In genomic region chr1:80212021-80212420, GRCh38 we compare ENCODE assay signal across 16 cellular contexts.
DNase-seq lines count a peak whose midpoint lies in the region; ATAC-seq and TF ChIP-seq lines count a peak whose summit lies in the region.
"Had no signal": no experiment of that assay in that cellular context is flagged by ENCODE, and none has a peak within 500 bp of the region (broad histone marks: within the 10 kb centered on the region; RNA-seq: fewer than 3 reads in every experiment).

No MANE protein-coding gene starts in this region.

- H3K4me1 ChIP-seq in GM23248 (ENCODE audit: insufficient read depth): no peaks in the 10 kb centered on the region
- H3K4me1 ChIP-seq: Peyer's patch had no signal

- H3K4me3 ChIP-seq in GM23248: peak overlapping the region; percentile 8; the same call in 1 of the 2 replicates
- no peak overlapping the region for H3K4me3 ChIP-seq in fibroblast of the aortic adventitia (ENCODE audit: low read depth, low read length)
- H3K4me3 ChIP-seq: Peyer's patch had no signal

- H3K9me3 ChIP-seq in GM23248 (ENCODE audit: low read depth): no peaks in the 10 kb centered on the region
- H3K9me3 ChIP-seq: Peyer's patch had no signal

- in situ Hi-C loops in GM23248 (cut with MboI): no loop called here

- H3K4me3 Mint-ChIP-seq in mesothelial cell of epicardium: no peak overlapping the region
- H3K4me3 Mint-ChIP-seq: CD4-positive, alpha-beta memory T cell had no signal

- H3K9ac ChIP-seq in GM23248: no peak overlapping the region

- H3K36me3 ChIP-seq in GM23248 (ENCODE audit: low read depth): no peaks in the 10 kb centered on the region
- H3K36me3 ChIP-seq: Peyer's patch had no signal

- DNase-seq in GM23248 (peak; percentile 0), fibroblast of the aortic adventitia (ENCODE audit: low read depth) (peak; percentile 8), iPS-NIHi7 (ENCODE audit: extremely low spot score) (no peak), HUDEP-2 (lab: John Stamatoyannopoulos, UW; ENCODE audit: unreplicated experiment in 76 of 76) (no peak), A172 (ENCODE audit: low spot score) (no peak), mesothelial cell of epicardium (ENCODE audit: low spot score in 2 of 2, unreplicated experiment in 2 of 2) (no peak)
- DNase-seq: Calu3; CD4-positive, alpha-beta memory T cell; DMS53; NCI-H1048; NCI-H146; NCI-H510A treated with DMSO at 0.1 percent for 48 hours; NCI-H82; Peyer's patch had no signal

- H3K27ac ChIP-seq in GM23248: no peak overlapping the region
- H3K27ac ChIP-seq: Peyer's patch had no signal

- no peaks in the 10 kb centered on the region for H3K9me3 Mint-ChIP-seq in mesothelial cell of epicardium

- TF ChIP-seq CTCF in fibroblast of the aortic adventitia (IDR thresholded peaks at IDR 0.05; ENCODE audit: insufficient read depth, low read length): no peak
- TF ChIP-seq CTCF in mesothelial cell of epicardium (IDR thresholded peaks at IDR 0.05; ENCODE audit: unreplicated experiment): no peak

- no peaks in the 10 kb centered on the region for H3F3A ChIP-seq in GM23248 (ENCODE audit: insufficient read depth)

- H3K27me3 ChIP-seq in GM23248 (replicated peaks; ENCODE audit: insufficient read depth): no peaks in the 10 kb centered on the region
- H3K27me3 ChIP-seq: Peyer's patch had no signal

- H3K4me2 ChIP-seq in GM23248 (ENCODE audit: unreplicated experiment): no peak overlapping the region

- no peaks in the 10 kb centered on the region for H3K79me2 ChIP-seq in GM23248 (ENCODE audit: insufficient read depth)

- H3K27ac Mint-ChIP-seq in mesothelial cell of epicardium: no peak overlapping the region
- H3K27ac Mint-ChIP-seq: CD4-positive, alpha-beta memory T cell had no signal

- WGBS in GM23248 (ENCODE audit: low coverage in 1 of 2, low lambda C conversion rate in 2 of 2, missing lambda C conversion rate in 2 of 2), 2 experiments: 0 to 1% methylated on average over 4 of the region's 4 CpGs

- no peaks in the 10 kb centered on the region for H3K36me3 Mint-ChIP-seq in mesothelial cell of epicardium
- H3K36me3 Mint-ChIP-seq: CD4-positive, alpha-beta memory T cell had no signal

- no peak overlapping the region for H2AFZ ChIP-seq in GM23248

- no peaks in the 10 kb centered on the region for H3K27me3 Mint-ChIP-seq in mesothelial cell of epicardium (ENCODE audit: low read depth)
- H3K27me3 Mint-ChIP-seq: CD4-positive, alpha-beta memory T cell had no signal

- ATAC-seq in SK-N-SH treated with all-trans-retinoic acid at 6 μM for 48 hours: peak; percentile 45
- ATAC-seq: Right ventricle myocardium inferior had no signal

- H4K20me1 ChIP-seq in GM23248 (ENCODE audit: insufficient read depth): no peaks in the 10 kb centered on the region

- peaks cover 9% of the 10 kb centered on the region for H3K4me1 Mint-ChIP-seq in mesothelial cell of epicardium
- H3K4me1 Mint-ChIP-seq: CD4-positive, alpha-beta memory T cell had no signal

- no peaks in the 10 kb centered on the region for H3K9me2 ChIP-seq in GM23248 (ENCODE audit: insufficient read depth)

TF ChIP-seq in SK-N-SH treated with all-trans-retinoic acid at 6 μM for 48 hours, 23 proteins besides CTCF, POLR2A, EP300 and RAD21:
- TF ChIP-seq ARNTL (CRISPR knock-in tag; IDR thresholded peaks at IDR 0.05; ENCODE audit: borderline replicate concordance, low read depth) (no peak), TOX (CRISPR knock-in tag; IDR thresholded peaks at IDR 0.05; ENCODE audit: borderline replicate concordance) (no peak), CSDC2 (CRISPR knock-in tag; IDR thresholded peaks at IDR 0.05) (no peak), TCF4 (CRISPR knock-in tag; IDR thresholded peaks at IDR 0.05; ENCODE audit: borderline replicate concordance) (no peak), ZNF8 (CRISPR knock-in tag; IDR thresholded peaks at IDR 0.05) (no peak), ZNF70 (CRISPR knock-in tag; IDR thresholded peaks at IDR 0.05) (no peak), ESRRG (CRISPR knock-in tag; IDR thresholded peaks at IDR 0.05) (no peak), CSRNP3 (CRISPR knock-in tag; IDR thresholded peaks at IDR 0.05) (no peak)

Comparison
In these comparisons a context has a peak if more than half of its experiments do, and no peak if none do; other contexts are left out.
1. DNase-seq: peak in GM23248 (single experiment) and fibroblast of the aortic adventitia (single experiment); none in iPS-NIHi7 (single experiment), HUDEP-2 (0 of 76), A172 (single experiment) and mesothelial cell of epicardium (0 of 2).